ENCODE assay signal across 22 cellular contexts in the genomic region with DNA sequence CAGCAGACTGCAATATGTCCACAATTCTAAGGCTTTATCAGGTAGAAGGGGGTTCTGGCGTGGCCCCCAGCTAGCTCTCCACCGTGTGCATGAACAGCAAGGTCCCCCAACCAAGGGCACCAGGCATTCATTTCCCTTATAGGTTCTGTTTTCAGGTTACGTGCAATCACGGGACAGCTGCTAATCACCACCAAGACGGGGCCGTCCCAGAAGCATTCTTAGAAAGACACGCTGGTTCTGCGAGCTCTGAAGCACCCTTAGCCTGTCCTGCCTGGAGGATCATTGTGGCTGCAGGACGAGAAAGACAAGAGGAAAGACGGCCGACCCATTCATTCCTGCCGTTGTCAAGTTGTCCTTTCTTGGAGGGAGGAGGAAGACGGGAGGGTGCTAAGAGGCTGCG.
DNase-seq lines count a peak whose midpoint lies in the region; ATAC-seq and TF ChIP-seq lines count a peak whose summit lies in the region.
"Had no signal": no experiment of that assay in that cellular context is flagged by ENCODE, and none has a peak within 500 bp of the region (broad histone marks: within the 10 kb centered on the region; RNA-seq: fewer than 3 reads in every experiment).

No MANE protein-coding gene starts in this region.

- TF ChIP-seq CTCF in SK-N-SH (IDR thresholded peaks at IDR 0.05) (no peak), vagina (IDR thresholded peaks at IDR 0.05) (no peak)

- WGBS in SK-N-SH (ENCODE audit: low lambda C conversion rate): 85% methylated on average over 12 of the region's 14 CpGs

- H3K9ac ChIP-seq in SK-N-SH: no peak overlapping the region

- no peak overlapping the region for H3K4me3 Mint-ChIP-seq in stimulated activated memory B cell treated with anti-CD40 and anti-IgM and Interleukin-4, amounts not matched to agents 10 μg/mL and 1 μg/mL and 100 μg/mL, for 72 hours
- H3K4me3 Mint-ChIP-seq: immature natural killer cell; neural crest cell; stimulated activated naive CD8-positive, alpha-beta T cell treated with anti-CD3 and anti-CD28 coated beads, Interleukin-15, Interleukin-2, amounts not matched to agents 100 ng/mL and 50 ng/mL, for 24 hours had no signal

- no peak for TF ChIP-seq RAD21 in SK-N-SH (IDR thresholded peaks at IDR 0.05; ENCODE audit: low read length)

- peaks cover 27% of the 10 kb centered on the region for H3F3A ChIP-seq in SK-N-SH (replicated peaks; ENCODE audit: insufficient read depth)

- DNase-seq in SK-N-SH (no peak), SJSA1 (ENCODE audit: low read depth in 1 of 2, low spot score in 2 of 2) (no peak), vagina (ENCODE audit: extremely low spot score in 2 of 2) (no peak), T-helper 1 cell (no peak), LoVo (ENCODE audit: low spot score) (no peak)
- DNase-seq: activated B cell treated with CpG ODN at 0.5 μM for 24 hours, activated gamma-delta T cell, COR-L47, immature natural killer cell, MG63, psoas muscle, transverse colon had no signal

- POLR2A ChIA-PET in SK-N-SH (lab: Yijun Ruan, JAX): no interaction called here

- H3K36me3 Mint-ChIP-seq in stimulated activated memory B cell treated with anti-CD40 and anti-IgM and Interleukin-4, amounts not matched to agents 10 μg/mL and 1 μg/mL and 100 μg/mL, for 72 hours: peaks cover 6% of the 10 kb centered on the region
- H3K36me3 Mint-ChIP-seq: immature natural killer cell had no signal

- no peak for TF ChIP-seq EP300 in SK-N-SH (IDR thresholded peaks at IDR 0.05; ENCODE audit: borderline replicate concordance in 1 of 2, low read depth in 1 of 2, low read length in 1 of 2)

- H3K9me3 ChIP-seq in SK-N-SH: no peaks in the 10 kb centered on the region
- no peaks in the 10 kb centered on the region for H3K9me3 ChIP-seq in SJSA1 (replicated peaks)
- H3K9me3 ChIP-seq in vagina: no peaks in the 10 kb centered on the region
- H3K9me3 ChIP-seq: psoas muscle, transverse colon had no signal

- H2AFZ ChIP-seq in SK-N-SH (ENCODE audit: low read depth): no peak overlapping the region

- H3K27ac ChIP-seq in SK-N-SH (ENCODE audit: low read depth in 2 of 2, low read length in 1 of 2) (peak overlapping the region in 1 of 2 experiments; percentile 95; a peak in 2 of 4 replicates), SJSA1 (peak overlapping the region; percentile 76), vagina (no peak overlapping the region)
- H3K27ac ChIP-seq: 22Rv1, cardiac muscle cell, left ventricle myocardium inferior, psoas muscle had no signal

- H3K4me1 ChIP-seq in SK-N-SH (ENCODE audit: control insufficient read depth in 1 of 2, insufficient read depth in 2 of 2, low read depth in 1 of 2, low read length in 1 of 2): peaks cover 38 to 49% of the 10 kb centered on the region in 2 experiments
- H3K4me1 ChIP-seq in SJSA1 (replicated peaks): peaks cover 52% of the 10 kb centered on the region
- peaks cover 32% of the 10 kb centered on the region for H3K4me1 ChIP-seq in vagina

- TF ChIP-seq POLR2A in vagina (IDR thresholded peaks at IDR 0.05): no peak

- ATAC-seq in SK-N-SH treated with all-trans-retinoic acid at 6 μM for 48 hours (no peak), HG02798 (IDR thresholded peaks at IDR 0.05; ENCODE audit: poor library complexity, unreplicated experiment) (peak; percentile 7)
- no peak for ATAC-seq in stimulated activated memory B cell treated with anti-CD40 and anti-IgM and Interleukin-4, amounts not matched to agents 10 μg/mL and 1 μg/mL and 100 μg/mL, for 72 hours

- CTCF ChIA-PET in SK-N-SH (lab: Yijun Ruan, JAX): interaction anchor here (1.0 to 1.9 kb wide), 4 partner anchors 9 to 298 kb away, joined by 4 to 5 read pairs (median 4); no protein-coding TSS in a partner anchor

- H4K20me1 ChIP-seq in SK-N-SH (ENCODE audit: insufficient read depth): no peaks in the 10 kb centered on the region

- H3K4me1 Mint-ChIP-seq in stimulated activated memory B cell treated with anti-CD40 and anti-IgM and Interleukin-4, amounts not matched to agents 10 μg/mL and 1 μg/mL and 100 μg/mL, for 72 hours: peaks cover 62% of the 10 kb centered on the region
- H3K4me1 Mint-ChIP-seq: immature natural killer cell, neural crest cell had no signal

- H3K36me3 ChIP-seq in SK-N-SH (replicated peaks in 1 of 2; ENCODE audit: control insufficient read depth in 1 of 2, insufficient read depth in 2 of 2, low read length in 1 of 2) (no peaks in the 10 kb centered on the region), SJSA1 (no peaks in the 10 kb centered on the region), vagina (no peaks in the 10 kb centered on the region)
- H3K36me3 ChIP-seq: cardiac muscle cell, left ventricle myocardium inferior, MG63, transverse colon had no signal

- H3K27me3 ChIP-seq in SK-N-SH (ENCODE audit: insufficient read depth) (no peaks in the 10 kb centered on the region), SJSA1 (replicated peaks) (no peaks in the 10 kb centered on the region), vagina (no peaks in the 10 kb centered on the region)
- H3K27me3 ChIP-seq: cardiac muscle cell, MG63, transverse colon had no signal

- H3K4me2 ChIP-seq in SK-N-SH: peak overlapping the region; percentile 64

- intact Hi-C loops in vagina (cut with DNase I): no loop called here

- H3K9me2 ChIP-seq in SK-N-SH: no peaks in the 10 kb centered on the region

- peaks cover 11% of the 10 kb centered on the region for H3K27me3 Mint-ChIP-seq in stimulated activated memory B cell treated with anti-CD40 and anti-IgM and Interleukin-4, amounts not matched to agents 10 μg/mL and 1 μg/mL and 100 μg/mL, for 72 hours
- H3K27me3 Mint-ChIP-seq: activated B cell treated with CpG ODN at 0.5 μM for 24 hours; B cell; stimulated activated naive CD8-positive, alpha-beta T cell treated with anti-CD3 and anti-CD28 coated beads, Interleukin-15, Interleukin-2, amounts not matched to agents 100 ng/mL and 50 ng/mL, for 24 hours had no signal

- no peak overlapping the region for H3K4me3 ChIP-seq in SK-N-SH (ENCODE audit: low read depth in 2 of 2, low read length in 1 of 2)
- no peak overlapping the region for H3K4me3 ChIP-seq in SJSA1
- no peak overlapping the region for H3K4me3 ChIP-seq in vagina
- H3K4me3 ChIP-seq: cardiac muscle cell, left ventricle myocardium inferior, MG63, psoas muscle, skin epidermis, transverse colon had no signal

- H3K79me2 ChIP-seq in SK-N-SH (ENCODE audit: insufficient read depth): peaks cover 17% of the 10 kb centered on the region

- peaks cover 7% of the 10 kb centered on the region for H3K9me3 Mint-ChIP-seq in stimulated activated memory B cell treated with anti-CD40 and anti-IgM and Interleukin-4, amounts not matched to agents 10 μg/mL and 1 μg/mL and 100 μg/mL, for 72 hours
- H3K9me3 Mint-ChIP-seq: activated B cell treated with CpG ODN at 0.5 μM for 24 hours had no signal

- H3K27ac Mint-ChIP-seq in stimulated activated memory B cell treated with anti-CD40 and anti-IgM and Interleukin-4, amounts not matched to agents 10 μg/mL and 1 μg/mL and 100 μg/mL, for 72 hours: peak overlapping the region; percentile 84
- H3K27ac Mint-ChIP-seq: immature natural killer cell; stimulated activated naive CD8-positive, alpha-beta T cell treated with anti-CD3 and anti-CD28 coated beads, Interleukin-15, Interleukin-2, amounts not matched to agents 100 ng/mL and 50 ng/mL, for 24 hours had no signal

TF ChIP-seq in SK-N-SH, 30 proteins besides CTCF, POLR2A, EP300 and RAD21 (continues in another document):
- no peak for TF ChIP-seq EZH2phosphoT487 (IDR thresholded peaks at IDR 0.05; ENCODE audit: borderline replicate concordance, low read depth)

TF ChIP-seq in SK-N-SH treated with all-trans-retinoic acid at 6 μM for 48 hours, 23 proteins besides CTCF, POLR2A, EP300 and RAD21:
- TF ChIP-seq BACH2 (CRISPR knock-in tag; IDR thresholded peaks at IDR 0.05; ENCODE audit: borderline replicate concordance) (no peak), ESRRG (CRISPR knock-in tag; IDR thresholded peaks at IDR 0.05) (no peak), TCF4 (CRISPR knock-in tag; IDR thresholded peaks at IDR 0.05; ENCODE audit: borderline replicate concordance) (no peak)
- TF ChIP-seq, protein P1, sequence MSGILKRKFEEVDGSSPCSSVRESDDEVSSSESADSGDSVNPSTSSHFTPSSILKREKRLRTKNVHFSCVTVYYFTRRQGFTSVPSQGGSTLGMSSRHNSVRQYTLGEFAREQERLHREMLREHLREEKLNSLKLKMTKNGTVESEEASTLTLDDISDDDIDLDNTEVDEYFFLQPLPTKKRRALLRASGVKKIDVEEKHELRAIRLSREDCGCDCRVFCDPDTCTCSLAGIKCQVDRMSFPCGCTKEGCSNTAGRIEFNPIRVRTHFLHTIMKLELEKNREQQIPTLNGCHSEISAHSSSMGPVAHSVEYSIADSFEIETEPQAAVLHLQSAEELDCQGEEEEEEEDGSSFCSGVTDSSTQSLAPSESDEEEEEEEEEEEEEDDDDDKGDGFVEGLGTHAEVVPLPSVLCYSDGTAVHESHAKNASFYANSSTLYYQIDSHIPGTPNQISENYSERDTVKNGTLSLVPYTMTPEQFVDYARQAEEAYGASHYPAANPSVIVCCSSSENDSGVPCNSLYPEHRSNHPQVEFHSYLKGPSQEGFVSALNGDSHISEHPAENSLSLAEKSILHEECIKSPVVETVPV (CRISPR knock-in tag; IDR thresholded peaks at IDR 0.05): no peak
- TF ChIP-seq, protein P2, sequence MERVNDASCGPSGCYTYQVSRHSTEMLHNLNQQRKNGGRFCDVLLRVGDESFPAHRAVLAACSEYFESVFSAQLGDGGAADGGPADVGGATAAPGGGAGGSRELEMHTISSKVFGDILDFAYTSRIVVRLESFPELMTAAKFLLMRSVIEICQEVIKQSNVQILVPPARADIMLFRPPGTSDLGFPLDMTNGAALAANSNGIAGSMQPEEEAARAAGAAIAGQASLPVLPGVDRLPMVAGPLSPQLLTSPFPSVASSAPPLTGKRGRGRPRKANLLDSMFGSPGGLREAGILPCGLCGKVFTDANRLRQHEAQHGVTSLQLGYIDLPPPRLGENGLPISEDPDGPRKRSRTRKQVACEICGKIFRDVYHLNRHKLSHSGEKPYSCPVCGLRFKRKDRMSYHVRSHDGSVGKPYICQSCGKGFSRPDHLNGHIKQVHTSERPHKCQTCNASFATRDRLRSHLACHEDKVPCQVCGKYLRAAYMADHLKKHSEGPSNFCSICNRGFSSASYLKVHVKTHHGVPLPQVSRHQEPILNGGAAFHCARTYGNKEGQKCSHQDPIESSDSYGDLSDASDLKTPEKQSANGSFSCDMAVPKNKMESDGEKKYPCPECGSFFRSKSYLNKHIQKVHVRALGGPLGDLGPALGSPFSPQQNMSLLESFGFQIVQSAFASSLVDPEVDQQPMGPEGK (CRISPR knock-in tag; IDR thresholded peaks at IDR 0.05; ENCODE audit: borderline replicate concordance): no peak
